Comparison of ENCODE assay signal across 2 cellular contexts in the genomic region with DNA sequence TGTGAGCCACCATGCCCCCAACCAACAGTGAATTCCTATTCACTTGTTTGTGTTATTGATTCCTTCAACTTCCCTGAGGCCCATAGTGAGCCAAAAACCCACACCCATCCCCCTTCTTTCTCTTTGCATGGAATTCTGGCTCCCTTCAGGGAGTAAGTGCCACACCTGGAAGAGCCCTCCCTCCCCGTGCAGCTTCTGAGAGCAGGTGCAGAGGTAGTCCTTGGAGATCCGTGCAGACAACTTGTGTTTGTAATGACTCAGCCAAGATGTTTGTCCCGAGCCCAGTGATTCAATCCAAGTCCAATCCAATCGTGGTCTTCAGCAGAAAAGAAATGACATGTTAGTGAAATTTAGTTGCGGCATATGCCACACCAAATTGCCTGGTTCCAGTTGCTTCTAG.
TF ChIP-seq lines count a peak whose summit lies in the region.

No MANE protein-coding gene starts in this region.

TF ChIP-seq in HCT116, 20 proteins besides CTCF, POLR2A, EP300 and RAD21:
- TF ChIP-seq, protein P1, sequence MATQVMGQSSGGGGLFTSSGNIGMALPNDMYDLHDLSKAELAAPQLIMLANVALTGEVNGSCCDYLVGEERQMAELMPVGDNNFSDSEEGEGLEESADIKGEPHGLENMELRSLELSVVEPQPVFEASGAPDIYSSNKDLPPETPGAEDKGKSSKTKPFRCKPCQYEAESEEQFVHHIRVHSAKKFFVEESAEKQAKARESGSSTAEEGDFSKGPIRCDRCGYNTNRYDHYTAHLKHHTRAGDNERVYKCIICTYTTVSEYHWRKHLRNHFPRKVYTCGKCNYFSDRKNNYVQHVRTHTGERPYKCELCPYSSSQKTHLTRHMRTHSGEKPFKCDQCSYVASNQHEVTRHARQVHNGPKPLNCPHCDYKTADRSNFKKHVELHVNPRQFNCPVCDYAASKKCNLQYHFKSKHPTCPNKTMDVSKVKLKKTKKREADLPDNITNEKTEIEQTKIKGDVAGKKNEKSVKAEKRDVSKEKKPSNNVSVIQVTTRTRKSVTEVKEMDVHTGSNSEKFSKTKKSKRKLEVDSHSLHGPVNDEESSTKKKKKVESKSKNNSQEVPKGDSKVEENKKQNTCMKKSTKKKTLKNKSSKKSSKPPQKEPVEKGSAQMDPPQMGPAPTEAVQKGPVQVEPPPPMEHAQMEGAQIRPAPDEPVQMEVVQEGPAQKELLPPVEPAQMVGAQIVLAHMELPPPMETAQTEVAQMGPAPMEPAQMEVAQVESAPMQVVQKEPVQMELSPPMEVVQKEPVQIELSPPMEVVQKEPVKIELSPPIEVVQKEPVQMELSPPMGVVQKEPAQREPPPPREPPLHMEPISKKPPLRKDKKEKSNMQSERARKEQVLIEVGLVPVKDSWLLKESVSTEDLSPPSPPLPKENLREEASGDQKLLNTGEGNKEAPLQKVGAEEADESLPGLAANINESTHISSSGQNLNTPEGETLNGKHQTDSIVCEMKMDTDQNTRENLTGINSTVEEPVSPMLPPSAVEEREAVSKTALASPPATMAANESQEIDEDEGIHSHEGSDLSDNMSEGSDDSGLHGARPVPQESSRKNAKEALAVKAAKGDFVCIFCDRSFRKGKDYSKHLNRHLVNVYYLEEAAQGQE (IDR thresholded peaks at IDR 0.05; ENCODE audit: low read depth) = no peak
- TF ChIP-seq CEBPB (IDR thresholded peaks at IDR 0.05; ENCODE audit: low read depth) (no peak), JUND (IDR thresholded peaks at IDR 0.05) (0 out of 2 replicates have a peak, but pooled peaks have one; percentile 7), SRF (IDR thresholded peaks at IDR 0.05; ENCODE audit: low read depth) (no peak), POLR2AphosphoS5 (IDR thresholded peaks at IDR 0.05; ENCODE audit: low read depth, low read length) (peak; percentile 48), SP1 (IDR thresholded peaks at IDR 0.05; ENCODE audit: low read depth) (no peak), SIN3A (IDR thresholded peaks at IDR 0.05; ENCODE audit: low read depth) (peak; percentile 18; the same call in 1 of the 2 replicates), EGR1 (IDR thresholded peaks at IDR 0.05; ENCODE audit: low read depth) (no peak)

TF ChIP-seq in IMR-90, 13 proteins besides CTCF, POLR2A, EP300 and RAD21:
- TF ChIP-seq NFE2L2 (IDR thresholded peaks at IDR 0.05; ENCODE audit: low read depth, low read length) (no peak), MXI1 (IDR thresholded peaks at IDR 0.05; ENCODE audit: borderline replicate concordance, low read depth, low read length) (no peak), BHLHE40 (IDR thresholded peaks at IDR 0.05; ENCODE audit: low read depth, low read length) (no peak), RFX5 (IDR thresholded peaks at IDR 0.05; ENCODE audit: low read depth, low read length) (no peak), RCOR1 (IDR thresholded peaks at IDR 0.05; ENCODE audit: insufficient replicate concordance, low read length) (no peak), CEBPB (IDR thresholded peaks at IDR 0.05; ENCODE audit: low read depth, low read length) (no peak), CHD1 (IDR thresholded peaks at IDR 0.05; ENCODE audit: low read depth, low read length) (no peak), SMC3 (IDR thresholded peaks at IDR 0.05; ENCODE audit: low read depth, low read length) (no peak), MAZ (IDR thresholded peaks at IDR 0.05; ENCODE audit: borderline replicate concordance, low read depth, low read length) (no peak), FOS (IDR thresholded peaks at IDR 0.05; ENCODE audit: low read depth, low read length) (no peak), MAFK (IDR thresholded peaks at IDR 0.05; ENCODE audit: low read depth, low read length) (no peak)
- TF ChIP-seq, protein P2, sequence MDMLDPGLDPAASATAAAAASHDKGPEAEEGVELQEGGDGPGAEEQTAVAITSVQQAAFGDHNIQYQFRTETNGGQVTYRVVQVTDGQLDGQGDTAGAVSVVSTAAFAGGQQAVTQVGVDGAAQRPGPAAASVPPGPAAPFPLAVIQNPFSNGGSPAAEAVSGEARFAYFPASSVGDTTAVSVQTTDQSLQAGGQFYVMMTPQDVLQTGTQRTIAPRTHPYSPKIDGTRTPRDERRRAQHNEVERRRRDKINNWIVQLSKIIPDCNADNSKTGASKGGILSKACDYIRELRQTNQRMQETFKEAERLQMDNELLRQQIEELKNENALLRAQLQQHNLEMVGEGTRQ (IDR thresholded peaks at IDR 0.05; ENCODE audit: low read depth, low read length) = no peak
- TF ChIP-seq, protein P3, sequence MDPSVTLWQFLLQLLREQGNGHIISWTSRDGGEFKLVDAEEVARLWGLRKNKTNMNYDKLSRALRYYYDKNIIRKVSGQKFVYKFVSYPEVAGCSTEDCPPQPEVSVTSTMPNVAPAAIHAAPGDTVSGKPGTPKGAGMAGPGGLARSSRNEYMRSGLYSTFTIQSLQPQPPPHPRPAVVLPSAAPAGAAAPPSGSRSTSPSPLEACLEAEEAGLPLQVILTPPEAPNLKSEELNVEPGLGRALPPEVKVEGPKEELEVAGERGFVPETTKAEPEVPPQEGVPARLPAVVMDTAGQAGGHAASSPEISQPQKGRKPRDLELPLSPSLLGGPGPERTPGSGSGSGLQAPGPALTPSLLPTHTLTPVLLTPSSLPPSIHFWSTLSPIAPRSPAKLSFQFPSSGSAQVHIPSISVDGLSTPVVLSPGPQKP (IDR thresholded peaks at IDR 0.05; ENCODE audit: borderline replicate concordance, low read depth, low read length) = no peak
TF ChIP-seq in IMR-90: peak in this region for 0.
